ENCODE assay signal across 25 cellular contexts in the genomic region with DNA sequence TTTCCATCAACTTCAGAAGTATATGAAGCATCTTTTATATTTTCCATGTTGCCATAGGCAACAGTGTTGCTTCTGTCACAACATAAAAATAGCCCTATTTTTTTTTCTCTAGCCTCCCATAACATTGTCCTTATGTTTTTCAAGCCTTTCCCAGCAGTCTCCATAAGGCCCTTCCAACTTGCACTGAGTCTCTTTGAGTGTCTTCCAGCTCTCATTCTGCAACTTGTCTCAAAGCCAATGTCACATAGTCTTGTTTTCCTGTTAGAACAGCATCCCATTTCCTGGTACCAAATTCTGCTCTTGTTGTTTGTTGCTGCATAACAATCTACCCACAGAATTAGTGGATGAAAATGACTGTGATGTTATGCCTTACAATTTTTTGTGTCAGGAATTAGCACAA.
"Had no signal": no experiment of that assay in that cellular context is flagged by ENCODE, and none has a peak within 500 bp of the region (broad histone marks: within the 10 kb centered on the region; RNA-seq: fewer than 3 reads in every experiment).

No MANE protein-coding gene starts in this region.

- H3K27ac ChIP-seq: cardiac muscle cell, neutrophil, parathyroid adenoma, prostate gland, right atrium auricular region, thoracic aorta, tibial nerve, upper lobe of left lung had no signal

- H3K4me3 Mint-ChIP-seq: central memory CD8-positive, alpha-beta T cell; effector memory CD8-positive, alpha-beta T cell; immature natural killer cell; natural killer cell treated with Interleukin-12 subunit alpha and Interleukin-12 subunit beta and Interleukin-15 and Interleukin-18, amount 100 ng/mL, for 72 hours; neural crest cell; stimulated activated effector memory CD8-positive, alpha-beta T cell treated with anti-CD3 and anti-CD28 coated beads, Interleukin-12 subunit alpha, Interleukin-12 subunit beta, amount 100 ng/mL, for 72 hours had no signal

- DNase-seq: dermis blood vessel endothelial cell; effector memory CD8-positive, alpha-beta T cell; hypothalamus; immature natural killer cell; mesendoderm; stimulated activated CD4-positive, alpha-beta T cell treated with anti-CD3 and anti-CD28 coated beads, Interleukin-12 subunit alpha, Interleukin-12 subunit beta, amount 100 ng/mL, for 4 hours; stimulated activated CD4-positive, alpha-beta T cell treated with anti-CD3 and anti-CD28 coated beads, Interleukin-2, amount 100 ng/mL, for 24 hours; stimulated activated CD4-positive, alpha-beta T cell treated with anti-CD3 and anti-CD28 coated beads, Interleukin-4, amount 100 ng/mL, for 24 hours; stimulated activated naive CD4-positive, alpha-beta T cell treated with Interleukin-2 at 50 U/mL for 16 hours; substantia nigra; upper lobe of left lung had no signal

- H3K9me3 Mint-ChIP-seq: neural crest cell had no signal

- H3K4me1 Mint-ChIP-seq: central memory CD8-positive, alpha-beta T cell; immature natural killer cell; stimulated activated effector memory CD8-positive, alpha-beta T cell treated with anti-CD3 and anti-CD28 coated beads, Interleukin-12 subunit alpha, Interleukin-12 subunit beta, amount 100 ng/mL, for 72 hours had no signal

- H3K36me3 Mint-ChIP-seq: immature natural killer cell; stimulated activated effector memory CD8-positive, alpha-beta T cell treated with anti-CD3 and anti-CD28 coated beads, Interleukin-12 subunit alpha, Interleukin-12 subunit beta, amount 100 ng/mL, for 72 hours had no signal

- H3K4me3 ChIP-seq: cardiac muscle cell, prostate gland, right atrium auricular region, smooth muscle cell, thoracic aorta, tibial nerve, upper lobe of left lung had no signal

- H3K27me3 ChIP-seq: cardiac muscle cell, neutrophil, right atrium auricular region, tibial nerve, upper lobe of left lung had no signal

- H3K27ac Mint-ChIP-seq: effector memory CD8-positive, alpha-beta T cell; immature natural killer cell; natural killer cell treated with Interleukin-12 subunit alpha and Interleukin-12 subunit beta and Interleukin-15 and Interleukin-18, amount 100 ng/mL, for 72 hours; stimulated activated effector memory CD8-positive, alpha-beta T cell treated with anti-CD3 and anti-CD28 coated beads, Interleukin-12 subunit alpha, Interleukin-12 subunit beta, amount 100 ng/mL, for 72 hours had no signal

- ATAC-seq: effector memory CD8-positive, alpha-beta T cell; left lobe of liver; natural killer cell treated with Interleukin-12 subunit alpha and Interleukin-12 subunit beta and Interleukin-15 and Interleukin-18, amount 100 ng/mL, for 72 hours; sciatic nerve; stimulated activated effector memory CD8-positive, alpha-beta T cell treated with anti-CD3 and anti-CD28 coated beads, Interleukin-12 subunit alpha, Interleukin-12 subunit beta, amount 100 ng/mL, for 72 hours had no signal

- H3K27me3 Mint-ChIP-seq: central memory CD8-positive, alpha-beta T cell; effector memory CD8-positive, alpha-beta T cell; natural killer cell treated with Interleukin-12 subunit alpha and Interleukin-12 subunit beta and Interleukin-15 and Interleukin-18, amount 100 ng/mL, for 72 hours had no signal
